Comparison of ENCODE assay signal across 20 cellular contexts in the genomic region with DNA sequence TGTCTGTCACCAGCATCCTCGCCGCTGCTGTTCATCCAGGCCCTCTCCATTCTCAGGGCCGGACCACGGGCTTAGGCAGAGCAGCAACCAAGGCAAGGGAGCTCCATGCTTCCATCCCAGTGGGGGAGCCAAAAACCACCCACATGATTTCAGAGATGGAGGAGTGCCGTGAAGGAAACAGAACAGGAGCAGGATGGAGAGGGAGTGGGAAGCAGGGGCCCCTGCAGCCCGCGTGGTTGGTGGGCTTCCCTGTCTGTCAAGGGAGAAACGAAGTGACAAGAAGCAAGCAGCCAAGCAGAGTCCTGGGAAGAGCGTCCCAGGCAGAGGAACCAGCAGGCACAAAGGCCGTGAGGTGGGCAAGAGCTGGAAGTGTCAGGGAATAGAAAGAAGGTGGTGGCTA.
"Had no signal": no experiment of that assay in that cellular context is flagged by ENCODE, and none has a peak within 500 bp of the region (broad histone marks: within the 10 kb centered on the region; RNA-seq: fewer than 3 reads in every experiment).

No MANE protein-coding gene starts in this region.

- ATAC-seq: left lobe of liver, natural killer cell had no signal

- H3K4me3 Mint-ChIP-seq: mesothelial cell of epicardium, natural killer cell, neural progenitor cell, type B pancreatic cell had no signal

- H3K79me2 ChIP-seq: hepatocyte had no signal

- H3K9ac ChIP-seq: neural progenitor cell had no signal

- H3K27ac ChIP-seq: colonic mucosa, foreskin keratinocyte, hepatocyte, neural progenitor cell, ovary, right atrium auricular region, sigmoid colon, skin epidermis, stomach had no signal

- H3K9me3 Mint-ChIP-seq: mesothelial cell of epicardium, natural killer cell, type B pancreatic cell had no signal

- H3K27ac Mint-ChIP-seq: mesothelial cell of epicardium, natural killer cell, type B pancreatic cell had no signal

- H3K36me3 Mint-ChIP-seq: mesothelial cell of epicardium, natural killer cell, neural progenitor cell, type B pancreatic cell had no signal

- H3K36me3 ChIP-seq: colonic mucosa, neural progenitor cell, ovary, right atrium auricular region, sigmoid colon, stomach had no signal

- H3K4me3 ChIP-seq: colonic mucosa, hepatocyte, neural progenitor cell, ovary, right atrium auricular region, sigmoid colon, skin epidermis, stomach had no signal

- DNase-seq: colonic mucosa; dermis blood vessel endothelial cell; erythroblast; natural killer cell; nucleus accumbens; ovary; sigmoid colon; stimulated activated CD4-positive, alpha-beta T cell treated with anti-CD3 and anti-CD28 coated beads, Interleukin-2, amount 100 ng/mL, for 24 hours; stimulated activated CD4-positive, alpha-beta T cell treated with anti-CD3 and anti-CD28 coated beads, Interleukin-4, amount 100 ng/mL, for 4 hours; stimulated activated naive CD4-positive, alpha-beta T cell; stomach; substantia nigra had no signal

- H3K9me3 ChIP-seq: colonic mucosa, ovary, right atrium auricular region, sigmoid colon had no signal

- H3K4me2 ChIP-seq: hepatocyte, neural progenitor cell had no signal

- H3K4me1 ChIP-seq: colonic mucosa, foreskin keratinocyte, neural progenitor cell, sigmoid colon, stomach had no signal

- H3K27me3 ChIP-seq: neural progenitor cell, ovary, right atrium auricular region had no signal
